ENCODE assay signal across 24 cellular contexts in genomic region chr14:99717682-99718013, GRCh38. TPM values are rescaled to one million over a fixed set of nuclear protein-coding genes. Genes with fewer than 3 reads are reported as not detected.
DNase-seq lines count a peak whose midpoint lies in the region; ATAC-seq, FAIRE-seq and TF ChIP-seq lines count a peak whose summit lies in the region.
"Had no signal": no experiment of that assay in that cellular context is flagged by ENCODE, and none has a peak within 500 bp of the region (broad histone marks: within the 10 kb centered on the region; RNA-seq: fewer than 3 reads in every experiment).

No MANE protein-coding gene starts in this region.

- H3K4me1 ChIP-seq in H1 (replicated peaks in 1 of 4; ENCODE audit: control insufficient read depth in 3 of 4, insufficient read depth in 4 of 4, low read length in 3 of 4), result peaks cover 0 to 2% (median 0%) of the 10 kb centered on the region in 4 experiments; a peak in 3 of 7 replicates
- H3K4me1 ChIP-seq: Caco-2 had no signal

- no peaks in the 10 kb centered on the region for H3K36me3 Mint-ChIP-seq in osteocyte (ENCODE audit: unreplicated experiment)
- H3K36me3 Mint-ChIP-seq: CD4-positive, alpha-beta memory T cell had no signal

- no peak overlapping the region for H3K4me3 Mint-ChIP-seq in osteocyte (ENCODE audit: unreplicated experiment)
- H3K4me3 Mint-ChIP-seq: CD4-positive, alpha-beta memory T cell had no signal

- H3K79me2 ChIP-seq in H1 (ENCODE audit: control insufficient read depth in 1 of 2, insufficient read depth in 2 of 2, low read length in 2 of 2), result no peaks in the 10 kb centered on the region

- H3K4me2 ChIP-seq in H1 (ENCODE audit: insufficient read depth in 1 of 2, low read depth in 2 of 2, low read length in 2 of 2), result no peak overlapping the region
- H3K4me2 ChIP-seq: SK-N-SH had no signal

- H4K8ac ChIP-seq in H1 (ENCODE audit: extremely low read depth, insufficient read depth, low read length), result no peak overlapping the region

- H3K4me3 ChIP-seq in H1 (ENCODE audit: extremely low read depth in 1 of 4, insufficient read depth in 2 of 4, low read depth in 3 of 4, low read length in 4 of 4), result no peak overlapping the region

- H2BK120ac ChIP-seq in H1 (replicated peaks; ENCODE audit: low read depth, low read length), result no peak overlapping the region

- H2BK15ac ChIP-seq in H1 (ENCODE audit: low read length), result 0 out of 2 replicates have a peak overlapping the region, but pooled peaks have one; percentile 8

- TF ChIP-seq CTCF in H1 (IDR thresholded peaks at IDR 0.05; ENCODE audit: control extremely low read depth in 1 of 3, insufficient read depth in 1 of 3, low read depth in 1 of 3, low read length in 3 of 3) (no peak), osteocyte (IDR thresholded peaks at IDR 0.05) (no peak)

- no peak overlapping the region for H3K4ac ChIP-seq in H1 (replicated peaks; ENCODE audit: insufficient read length, low read depth, low read length)

- POLR2A ChIA-PET in H1 (lab: Charles Lee; ENCODE audit: partially characterized antibody), result interaction anchor here (1.2 kb wide), 1 partner anchor 173 kb away, joined by 3 read pairs; no protein-coding TSS in a partner anchor

- no peak overlapping the region for H3K27ac Mint-ChIP-seq in osteocyte (ENCODE audit: unreplicated experiment)

- no peaks in the 10 kb centered on the region for H4K20me1 ChIP-seq in H1 (replicated peaks in 1 of 2; ENCODE audit: control insufficient read depth in 1 of 2, insufficient read depth in 2 of 2, low read length in 2 of 2)

- H3K9me3 Mint-ChIP-seq in osteocyte (ENCODE audit: unreplicated experiment), result peaks cover 3% of the 10 kb centered on the region
- H3K9me3 Mint-ChIP-seq: CD4-positive, alpha-beta memory T cell had no signal

- CTCF ChIA-PET in H1 (lab: Charles Lee; ENCODE audit: partially characterized antibody), result interaction anchor here (1.3 to 5.1 kb wide), 5 partner anchors 12 to 229 kb away, joined by 3 to 36 read pairs (median 3); no protein-coding TSS in a partner anchor

- H2AFZ ChIP-seq in H1 (ENCODE audit: low read length), result no peak overlapping the region

- H3K4me1 Mint-ChIP-seq in osteocyte (ENCODE audit: unreplicated experiment), result peaks cover 8% of the 10 kb centered on the region

- no peak overlapping the region for H3K9ac ChIP-seq in H1 (replicated peaks in 1 of 4; ENCODE audit: extremely low read depth in 1 of 4, low read depth in 3 of 4, low read length in 3 of 4)
- H3K9ac ChIP-seq: SK-N-SH had no signal

- WGBS in H1 (ENCODE audit: extremely low coverage in 1 of 2, insufficient coverage in 1 of 2, insufficient read length in 1 of 2, insufficient replicate concordance in 2 of 2, low coverage in 1 of 2, low lambda C conversion rate in 2 of 2, missing lambda C conversion rate in 1 of 2), 2 experiments, result 88% methylated on average over 5 of the region's 5 CpGs; no CpG with 5 or more reads in 1 of the 2 experiments

- H3K23me2 ChIP-seq in H1 (ENCODE audit: low read depth, low read length), result no peaks in the 10 kb centered on the region

- H2AK5ac ChIP-seq in H1 (ENCODE audit: low read depth, low read length), result no peak overlapping the region

- H3K36me3 ChIP-seq in H1 (ENCODE audit: control insufficient read depth in 2 of 4, insufficient read depth in 4 of 4, low read length in 3 of 4), result no peaks in the 10 kb centered on the region

- H3K56ac ChIP-seq in H1 (replicated peaks; ENCODE audit: insufficient read length, low read depth, low read length), result no peak overlapping the region

- peaks cover 10% of the 10 kb centered on the region for H3K27me3 Mint-ChIP-seq in osteocyte (ENCODE audit: unreplicated experiment)

- no peaks in the 10 kb centered on the region for H3K27me3 ChIP-seq in H1 (replicated peaks in 1 of 4; ENCODE audit: control insufficient read depth in 3 of 4, extremely low read depth in 1 of 4, insufficient read depth in 3 of 4, low read length in 3 of 4)

- H2BK12ac ChIP-seq in H1 (ENCODE audit: low read depth, low read length), result no peak overlapping the region

- H4K91ac ChIP-seq in H1 (replicated peaks; ENCODE audit: insufficient read length, low read length), result no peak overlapping the region

- H3K79me1 ChIP-seq in H1 (ENCODE audit: low read depth, low read length), result no peaks in the 10 kb centered on the region

- no peak for TF ChIP-seq EP300 in H1 (IDR thresholded peaks at IDR 0.05; ENCODE audit: borderline replicate concordance in 1 of 2, low read depth in 2 of 2, low read length in 2 of 2)

- TF ChIP-seq RAD21 in H1 (IDR thresholded peaks at IDR 0.05 in 1 of 2, conservative IDR thresholded peaks at IDR 0.05 in 1 of 2; ENCODE audit: low read depth in 2 of 2, low read length in 2 of 2), result no peak

- H3K18ac ChIP-seq in H1 (ENCODE audit: extremely low read depth, low read length), result no peak overlapping the region

- H2BK5ac ChIP-seq in H1 (ENCODE audit: low read depth, low read length), result no peak overlapping the region

- ATAC-seq in GM18498 (IDR thresholded peaks at IDR 0.05; ENCODE audit: unreplicated experiment) (no peak), HG03196 (IDR thresholded peaks at IDR 0.05; ENCODE audit: unreplicated experiment) (no peak)

- peak; percentile 2 for DNase-seq in AG20443 (ENCODE audit: low spot score)
- DNase-seq in D341Med (ENCODE audit: low spot score), result peak; percentile 9
- no peak for DNase-seq in H1 (ENCODE audit: low read depth in 1 of 2, low spot score in 2 of 2)
- peak; percentile 76 for DNase-seq in osteocyte (ENCODE audit: extremely low spot score, unreplicated experiment)
- no peak for DNase-seq in activated effector memory CD4-positive, alpha-beta T cell treated with anti-CD3 and anti-CD28 coated beads, Interleukin-2, amount 50 U/mL, for 16 hours
- no peak for DNase-seq in activated naive CD4-positive, alpha-beta T cell treated with anti-CD3 and anti-CD28 coated beads, Interleukin-2, amount 50 U/mL, for 16 hours
- DNase-seq: Caco-2; CD4-positive, alpha-beta memory T cell; DMS153; KBM-7; NCI-H1105; NCI-H2029 treated with DMSO at 0.1 percent for 48 hours; NCI-H226; NCI-H510A treated with DMSO at 0.1 percent for 48 hours; NCI-H748 treated with DMSO at 0.1 percent for 48 hours; SIG-M5; SK-N-SH had no signal

- H3K23ac ChIP-seq in H1 (ENCODE audit: insufficient read length), result no peak overlapping the region

- H4K5ac ChIP-seq in H1 (ENCODE audit: insufficient read length, low read depth, low read length), result no peak overlapping the region

- H3K14ac ChIP-seq in H1 (ENCODE audit: insufficient read length), result no peak overlapping the region

- H3K27ac ChIP-seq in H1 (ENCODE audit: low read depth, low read length), result no peak overlapping the region
- H3K27ac ChIP-seq: HL-60, RWPE1 had no signal

- H2BK20ac ChIP-seq in H1 (ENCODE audit: low read length), result no peak overlapping the region

- H3K9me3 ChIP-seq in H1 (ENCODE audit: insufficient read depth in 2 of 2, low read depth in 1 of 2, low read length in 1 of 2), result no peaks in the 10 kb centered on the region; a peak in 1 of 4 replicates
- H3K9me3 ChIP-seq: Caco-2, SK-N-SH had no signal

- FAIRE-seq in H1 (lab: Jason Lieb, UNC), result no peak

- TF ChIP-seq POLR2A in H1 (IDR thresholded peaks at IDR 0.05; ENCODE audit: control extremely low read depth in 1 of 2, low read depth in 2 of 2, low read length in 2 of 2), result no peak

RNA-seq across cellular contexts. Expression of gene CYP46A1, which starts 33.5 kb away (rescaled TPM):
- 0.71 and 1.3 TPM in 2 replicates for total RNA-seq in H1 (2021; fragmentation: NEBNext Ultra II Directional; extraction: Animal tissue kit (Norgen Biotek cat#: 25700))
- 0.41 and 0.89 TPM in 2 replicates for polyA plus RNA-seq in H1 (2011; rRNA removed)
- 0.88 TPM for polyA plus RNA-seq in H1 (2011; cell fraction: cytosol; rRNA removed)
- 4.4 TPM for polyA plus RNA-seq in H1 (2011; cell fraction: nucleus; rRNA removed)
- 0.60 to 1.6 TPM (median 0.87 TPM) in 4 replicates for polyA plus RNA-seq in H1 (2012, experiment 1 of 2)
- polyA plus RNA-seq in H1 (2012, experiment 2 of 2), result 0.45 TPM
- polyA plus RNA-seq in H1 (2013, experiment 1 of 2), result 0.63 TPM
- 0.57 TPM for polyA plus RNA-seq in H1 (2013, experiment 2 of 2)
- 0.63 and 0.91 TPM in 2 replicates for polyA minus RNA-seq in H1 (2011; rRNA and poly(A)+ RNA removed)
- not detected for polyA minus RNA-seq in H1 (2011; cell fraction: cytosol; rRNA and poly(A)+ RNA removed)
- 1.9 TPM for polyA minus RNA-seq in H1 (2011; cell fraction: nucleus; rRNA and poly(A)+ RNA removed)
- 1.3 and 1.8 TPM in 2 replicates for total RNA-seq in osteocyte
- total RNA-seq: A673, H4, HT-29 had no signal
- polyA plus RNA-seq: CD4-positive, alpha-beta memory T cell had no signal

Comparison
In these comparisons a context has a peak if more than half of its experiments do, and no peak if none do; other contexts are left out.
1. DNase-seq: peak in AG20443 (single experiment), D341Med (single experiment) and osteocyte (single experiment); none in H1 (0 of 2), activated effector memory CD4-positive, alpha-beta T cell treated with anti-CD3 and anti-CD28 coated beads, Interleukin-2, amount 50 U/mL, for 16 hours (single experiment) and activated naive CD4-positive, alpha-beta T cell treated with anti-CD3 and anti-CD28 coated beads, Interleukin-2, amount 50 U/mL, for 16 hours (single experiment).